ENCODE assay signal across 8 cellular contexts in the genomic region with DNA sequence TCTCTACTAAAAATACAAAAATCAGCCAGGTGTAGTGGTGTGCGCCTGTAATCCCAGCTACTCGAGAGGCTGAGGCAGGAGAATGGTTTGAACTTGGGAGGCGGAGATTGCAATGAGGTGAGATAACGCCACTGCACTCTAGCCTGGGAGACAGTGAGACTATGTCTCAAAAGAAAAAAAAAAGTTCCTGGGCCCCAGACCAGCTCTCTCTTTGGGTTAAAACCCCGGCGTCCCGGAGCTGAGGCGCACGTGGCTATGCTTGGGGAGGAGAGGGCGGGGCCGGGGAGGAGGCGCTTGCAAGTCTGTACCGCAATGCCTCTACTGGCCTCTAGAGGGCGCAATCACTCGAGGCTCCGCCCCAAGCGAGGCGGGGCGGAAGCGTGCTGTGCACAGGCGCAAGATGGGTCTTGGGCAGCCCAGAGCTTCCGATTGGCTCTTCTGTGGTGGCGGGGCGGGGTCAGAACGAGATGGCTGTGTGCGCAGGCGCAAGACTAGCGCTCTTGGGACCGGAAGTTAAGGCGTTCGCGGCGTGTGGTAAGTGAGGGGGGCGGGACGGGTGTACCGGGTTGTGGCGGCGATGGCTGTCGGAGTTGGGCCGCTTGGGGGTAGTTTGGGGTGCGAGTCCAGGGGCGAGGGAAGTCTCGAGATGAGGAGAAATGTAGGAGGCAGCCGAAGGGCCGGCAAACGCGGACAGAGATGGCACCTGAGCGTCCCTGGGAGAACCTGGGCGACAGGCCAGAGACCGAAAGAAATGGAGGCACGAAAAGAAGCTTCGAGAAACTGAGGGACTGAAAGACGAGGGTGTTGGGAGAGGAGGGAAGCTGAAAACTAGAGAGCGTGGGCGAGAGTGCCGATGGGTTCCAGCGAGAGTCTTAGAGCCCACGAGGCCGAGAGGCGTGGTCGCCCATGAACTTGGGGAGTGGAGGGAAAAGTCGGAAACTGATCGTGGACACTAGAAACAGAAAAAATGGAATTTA. TPM values are rescaled to one million over a fixed set of nuclear protein-coding genes. Genes with fewer than 3 reads are reported as not detected.
DNase-seq lines count a peak whose midpoint lies in the region; TF ChIP-seq lines count a peak whose summit lies in the region.

A gene with protein sequence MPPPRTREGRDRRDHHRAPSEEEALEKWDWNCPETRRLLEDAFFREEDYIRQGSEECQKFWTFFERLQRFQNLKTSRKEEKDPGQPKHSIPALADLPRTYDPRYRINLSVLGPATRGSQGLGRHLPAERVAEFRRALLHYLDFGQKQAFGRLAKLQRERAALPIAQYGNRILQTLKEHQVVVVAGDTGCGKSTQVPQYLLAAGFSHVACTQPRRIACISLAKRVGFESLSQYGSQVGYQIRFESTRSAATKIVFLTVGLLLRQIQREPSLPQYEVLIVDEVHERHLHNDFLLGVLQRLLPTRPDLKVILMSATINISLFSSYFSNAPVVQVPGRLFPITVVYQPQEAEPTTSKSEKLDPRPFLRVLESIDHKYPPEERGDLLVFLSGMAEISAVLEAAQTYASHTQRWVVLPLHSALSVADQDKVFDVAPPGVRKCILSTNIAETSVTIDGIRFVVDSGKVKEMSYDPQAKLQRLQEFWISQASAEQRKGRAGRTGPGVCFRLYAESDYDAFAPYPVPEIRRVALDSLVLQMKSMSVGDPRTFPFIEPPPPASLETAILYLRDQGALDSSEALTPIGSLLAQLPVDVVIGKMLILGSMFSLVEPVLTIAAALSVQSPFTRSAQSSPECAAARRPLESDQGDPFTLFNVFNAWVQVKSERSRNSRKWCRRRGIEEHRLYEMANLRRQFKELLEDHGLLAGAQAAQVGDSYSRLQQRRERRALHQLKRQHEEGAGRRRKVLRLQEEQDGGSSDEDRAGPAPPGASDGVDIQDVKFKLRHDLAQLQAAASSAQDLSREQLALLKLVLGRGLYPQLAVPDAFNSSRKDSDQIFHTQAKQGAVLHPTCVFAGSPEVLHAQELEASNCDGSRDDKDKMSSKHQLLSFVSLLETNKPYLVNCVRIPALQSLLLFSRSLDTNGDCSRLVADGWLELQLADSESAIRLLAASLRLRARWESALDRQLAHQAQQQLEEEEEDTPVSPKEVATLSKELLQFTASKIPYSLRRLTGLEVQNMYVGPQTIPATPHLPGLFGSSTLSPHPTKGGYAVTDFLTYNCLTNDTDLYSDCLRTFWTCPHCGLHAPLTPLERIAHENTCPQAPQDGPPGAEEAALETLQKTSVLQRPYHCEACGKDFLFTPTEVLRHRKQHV (plus strand): TSS at position 497 of the 977 bp plus-strand sequence. CDS start 3,716 bp downstream, outside the sequence.

- H3K4me3 ChIP-seq in neuronal stem cell (ENCODE audit: low read length in 2 of 2) = peak within 1 kb of the TSS; percentile 78 to 90

- peaks cover 0 to 4% of the 10 kb centered on the region in 2 donors for H3K4me1 ChIP-seq in neuronal stem cell (ENCODE audit: control insufficient read depth in 2 of 2, insufficient read depth in 1 of 2, low read depth in 1 of 2, low read length in 2 of 2)

- no peaks in the 10 kb centered on the region for H3K9me3 ChIP-seq in neuronal stem cell (replicated peaks in 1 of 2; ENCODE audit: control insufficient read depth in 2 of 2, insufficient read depth in 1 of 2, low read depth in 1 of 2, low read length in 2 of 2)

- peak within 1 kb of the TSS; percentile 87 for H3K23ac ChIP-seq in neuronal stem cell (ENCODE audit: low read depth, low read length, poor library complexity)

- peak; percentile 96 for DNase-seq in GM04504 (ENCODE audit: low read depth)
- peak; percentile 100 for DNase-seq in HEK293T (ENCODE audit: extremely low spot score)
- peak; percentile 100 for DNase-seq in MV-4-11 (lab: John Stamatoyannopoulos, UW)
- DNase-seq in SK-MEL-5 (ENCODE audit: low read depth, low spot score) = peak; percentile 98
- DNase-seq in activated naive CD4-positive, alpha-beta T cell treated with Interleukin-2 at 50 U/mL for 16 hours = peak; percentile 99
- DNase-seq in foreskin melanocyte = peak; percentile 95
- peak; percentile 99 for DNase-seq in neuronal stem cell (ENCODE audit: low spot score)
- peak; percentile 81 to 98 (median 95) for DNase-seq in substantia nigra (lab: John Stamatoyannopoulos, UW)

- peak within 1 kb of the TSS; percentile 84 for H3K18ac ChIP-seq in neuronal stem cell (ENCODE audit: low read length)

- H3K4ac ChIP-seq in neuronal stem cell (ENCODE audit: low read length) = no peak within 1 kb of the TSS

- no peaks in the 10 kb centered on the region for H3K27me3 ChIP-seq in neuronal stem cell (ENCODE audit: control insufficient read depth in 3 of 3, insufficient read depth in 3 of 3, low read depth in 1 of 3, low read length in 3 of 3)

- H2BK5ac ChIP-seq in neuronal stem cell (ENCODE audit: low read length) = no peak within 1 kb of the TSS

- H2AK5ac ChIP-seq in neuronal stem cell (ENCODE audit: low read depth, low read length) = peak within 1 kb of the TSS; percentile 9

- H3K9ac ChIP-seq in neuronal stem cell (ENCODE audit: low read depth, low read length, poor library complexity) = peak within 1 kb of the TSS; percentile 66

- H2AFZ ChIP-seq in neuronal stem cell (ENCODE audit: low read length) = peak within 1 kb of the TSS; percentile 84

- peak within 1 kb of the TSS; percentile 79 for H3K4me2 ChIP-seq in neuronal stem cell (ENCODE audit: insufficient read depth, low read length, poor library complexity, severe bottlenecking)

- WGBS in neuronal stem cell (ENCODE audit: extremely low coverage in 2 of 2, insufficient read length in 2 of 2, insufficient replicate concordance in 1 of 2), 2 donors = no CpG with 5 or more reads among the region's 63 CpGs

- peaks cover 11% of the 10 kb centered on the region for H3K79me1 ChIP-seq in neuronal stem cell (ENCODE audit: low read depth, low read length)

- H3K27ac ChIP-seq in neuronal stem cell (replicated peaks; ENCODE audit: low read length) = no peak within 1 kb of the TSS
- H3K27ac ChIP-seq in substantia nigra (ENCODE audit: low read depth, low read length, poor library complexity, severe bottlenecking) = peak within 1 kb of the TSS; percentile 17

- in situ Hi-C loops in SK-MEL-5 (cut with HindIII; ENCODE audit: low pct_unique_long_range_greater_than_20kb, low sequenced_read_pairs) = no loop called here

- H4K91ac ChIP-seq in neuronal stem cell (ENCODE audit: low read depth, low read length, poor library complexity) = no peak within 1 kb of the TSS

- H2BK15ac ChIP-seq in neuronal stem cell (ENCODE audit: low read length) = no peak within 1 kb of the TSS

- POLR2A ChIA-PET in HEK293T (lab: Yijun Ruan, JAX) = interaction anchor here (0.6 to 1.9 kb wide), 19 partner anchors 8 to 185 kb away, joined by 3 to 9 read pairs (median 4); a partner anchor contains a TSS

- H4K8ac ChIP-seq in neuronal stem cell (ENCODE audit: low read depth, low read length) = no peak within 1 kb of the TSS

- no peak within 1 kb of the TSS for H2BK120ac ChIP-seq in neuronal stem cell (ENCODE audit: low read depth, low read length)

- H3K36me3 ChIP-seq in neuronal stem cell (replicated peaks in 1 of 2; ENCODE audit: control insufficient read depth in 2 of 2, insufficient read depth in 2 of 2, low read length in 2 of 2) = peaks cover 15 to 29% of the 10 kb centered on the region in 2 donors

- CTCF ChIA-PET in HEK293T (lab: Yijun Ruan, JAX) = interaction anchor here (0.6 to 1.6 kb wide), 13 partner anchors 10 to 1629 kb away, joined by 3 to 9 read pairs (median 4); a partner anchor contains a TSS

- H2BK12ac ChIP-seq in neuronal stem cell (ENCODE audit: low read length) = no peak within 1 kb of the TSS

- no peak within 1 kb of the TSS for H3K14ac ChIP-seq in neuronal stem cell (ENCODE audit: low read length)

TF ChIP-seq in HEK293T, 16 proteins besides CTCF, POLR2A, EP300 and RAD21:
- TF ChIP-seq BHLHE40 (IDR thresholded peaks at IDR 0.05; ENCODE audit: borderline replicate concordance) = no peak
- no peak for TF ChIP-seq SUZ12 (IDR thresholded peaks at IDR 0.05)
- TF ChIP-seq L3MBTL2 (conservative IDR thresholded peaks at IDR 0.05) = peak; percentile 88
- no peak for TF ChIP-seq FOXK2 (IDR thresholded peaks at IDR 0.05)
- TF ChIP-seq ELF4 (IDR thresholded peaks at IDR 0.05) = peak; percentile 79

RNA-seq across cellular contexts. Expression of the gene that starts here (rescaled TPM):
- total RNA-seq in SK-MEL-5 (2014; rRNA removed; shearing (Covaris generic)) = 10.0 and 12.6 TPM in 2 replicates
- polyA plus RNA-seq in SK-MEL-5 (2015; cell fraction: cytosol; rRNA removed) = 19.0 and 20.8 TPM in 2 replicates
- 95.9 and 135 TPM in 2 replicates for polyA plus RNA-seq in SK-MEL-5 (2015; cell fraction: nucleus; rRNA removed)
- 8.3 TPM for polyA plus RNA-seq in neuronal stem cell (2013, experiment 1 of 2)
- 8.3 TPM for polyA plus RNA-seq in neuronal stem cell (2013, experiment 2 of 2)
